1 cellular context compared by ENCODE assay signal in genomic region chr2:185821467-185821866, GRCh38.
A peak's percentile ranks its signal among the peaks of the same experiment; 100 is the strongest.
TF ChIP-seq lines count a peak whose summit lies in the region.

No MANE protein-coding gene starts in this region.

TF ChIP-seq in liver, 16 proteins besides CTCF, POLR2A, EP300 and RAD21 (continued from another document):
- TF ChIP-seq SP1 (IDR thresholded peaks at IDR 0.05): no peak
- no peak for TF ChIP-seq GABPA (IDR thresholded peaks at IDR 0.05 in 1 of 2, conservative IDR thresholded peaks at IDR 0.05 in 1 of 2)
- TF ChIP-seq HNF4G (IDR thresholded peaks at IDR 0.05): no peak
- TF ChIP-seq, protein P1, sequence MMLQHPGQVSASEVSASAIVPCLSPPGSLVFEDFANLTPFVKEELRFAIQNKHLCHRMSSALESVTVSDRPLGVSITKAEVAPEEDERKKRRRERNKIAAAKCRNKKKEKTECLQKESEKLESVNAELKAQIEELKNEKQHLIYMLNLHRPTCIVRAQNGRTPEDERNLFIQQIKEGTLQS (IDR thresholded peaks at IDR 0.05): peak; percentile 50
- TF ChIP-seq, protein P2, sequence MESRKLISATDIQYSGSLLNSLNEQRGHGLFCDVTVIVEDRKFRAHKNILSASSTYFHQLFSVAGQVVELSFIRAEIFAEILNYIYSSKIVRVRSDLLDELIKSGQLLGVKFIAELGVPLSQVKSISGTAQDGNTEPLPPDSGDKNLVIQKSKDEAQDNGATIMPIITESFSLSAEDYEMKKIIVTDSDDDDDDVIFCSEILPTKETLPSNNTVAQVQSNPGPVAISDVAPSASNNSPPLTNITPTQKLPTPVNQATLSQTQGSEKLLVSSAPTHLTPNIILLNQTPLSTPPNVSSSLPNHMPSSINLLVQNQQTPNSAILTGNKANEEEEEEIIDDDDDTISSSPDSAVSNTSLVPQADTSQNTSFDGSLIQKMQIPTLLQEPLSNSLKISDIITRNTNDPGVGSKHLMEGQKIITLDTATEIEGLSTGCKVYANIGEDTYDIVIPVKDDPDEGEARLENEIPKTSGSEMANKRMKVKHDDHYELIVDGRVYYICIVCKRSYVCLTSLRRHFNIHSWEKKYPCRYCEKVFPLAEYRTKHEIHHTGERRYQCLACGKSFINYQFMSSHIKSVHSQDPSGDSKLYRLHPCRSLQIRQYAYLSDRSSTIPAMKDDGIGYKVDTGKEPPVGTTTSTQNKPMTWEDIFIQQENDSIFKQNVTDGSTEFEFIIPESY (IDR thresholded peaks at IDR 0.05): no peak
